ENCODE assay signal across 1 cellular context in genomic region chr1:113042336-113043143, GRCh38.
TF ChIP-seq lines count a peak whose summit lies in the region.

No MANE protein-coding gene starts in this region.

TF ChIP-seq in HepG2, 621 proteins besides CTCF, POLR2A, EP300 and RAD21 (continued from another document and continues in another):
- no peak for TF ChIP-seq NFAT5 (CRISPR knock-in tag; IDR thresholded peaks at IDR 0.05)
- TF ChIP-seq ARHGAP35 (CRISPR knock-in tag; IDR thresholded peaks at IDR 0.05; ENCODE audit: borderline replicate concordance), result no peak
- no peak for TF ChIP-seq MATR3 (CRISPR knock-in tag; IDR thresholded peaks at IDR 0.05)
- no peak for TF ChIP-seq NFE2L2 (IDR thresholded peaks at IDR 0.05; ENCODE audit: low read length)
- TF ChIP-seq ZFX (CRISPR knock-in tag; IDR thresholded peaks at IDR 0.05; ENCODE audit: low read depth), result no peak
- TF ChIP-seq NFKBIZ (CRISPR knock-in tag; IDR thresholded peaks at IDR 0.05), result no peak
- no peak for TF ChIP-seq KIAA2018 (CRISPR knock-in tag; IDR thresholded peaks at IDR 0.05; ENCODE audit: borderline replicate concordance)
- peak; percentile 52; the same call in 1 of the 2 replicates for TF ChIP-seq ELF3 (CRISPR knock-in tag; IDR thresholded peaks at IDR 0.05)
- peak; percentile 68 for TF ChIP-seq SALL1 (CRISPR knock-in tag; IDR thresholded peaks at IDR 0.05)
- TF ChIP-seq ZNF720 (CRISPR knock-in tag; IDR thresholded peaks at IDR 0.05), result no peak
- no peak for TF ChIP-seq ZNF12 (CRISPR knock-in tag; IDR thresholded peaks at IDR 0.05)
- TF ChIP-seq PRDM15 (CRISPR knock-in tag; IDR thresholded peaks at IDR 0.05), result no peak
- no peak for TF ChIP-seq MTA3 (CRISPR knock-in tag; IDR thresholded peaks at IDR 0.05)
- TF ChIP-seq ELF4 (CRISPR knock-in tag; IDR thresholded peaks at IDR 0.05; ENCODE audit: borderline replicate concordance), result no peak
- TF ChIP-seq ZHX2 (IDR thresholded peaks at IDR 0.05; ENCODE audit: low read depth), result no peak
- TF ChIP-seq ZHX2 (CRISPR knock-in tag; IDR thresholded peaks at IDR 0.05; ENCODE audit: borderline replicate concordance), result no peak
- TF ChIP-seq FOXO1 (CRISPR knock-in tag; IDR thresholded peaks at IDR 0.05), result 0 out of 2 replicates have a peak, but pooled peaks have one; percentile 11
- 0 out of 2 replicates have a peak, but pooled peaks have one; percentile 4 for TF ChIP-seq MED1 (CRISPR knock-in tag; IDR thresholded peaks at IDR 0.05)
- TF ChIP-seq DNMT3B (CRISPR knock-in tag; conservative IDR thresholded peaks at IDR 0.05), result no peak
- TF ChIP-seq ZSCAN31 (CRISPR knock-in tag; IDR thresholded peaks at IDR 0.05; ENCODE audit: low read depth), result no peak
- TF ChIP-seq KLF12 (CRISPR knock-in tag; IDR thresholded peaks at IDR 0.05; ENCODE audit: borderline replicate concordance), result peak; percentile 50; the same call in 1 of the 2 replicates
- TF ChIP-seq RXRB (CRISPR knock-in tag; IDR thresholded peaks at IDR 0.05; ENCODE audit: borderline replicate concordance), result peak; percentile 55; the same call in 1 of the 2 replicates
